ENCODE assay signal across 17 cellular contexts in genomic region chr1:41758904-41759548, GRCh38.
DNase-seq lines count a peak whose midpoint lies in the region; ATAC-seq and TF ChIP-seq lines count a peak whose summit lies in the region.
"Had no signal": no experiment of that assay in that cellular context is flagged by ENCODE, and none has a peak within 500 bp of the region (broad histone marks: within the 10 kb centered on the region; RNA-seq: fewer than 3 reads in every experiment).

No MANE protein-coding gene starts in this region.

- H3K9me3 Mint-ChIP-seq in effector memory CD8-positive, alpha-beta T cell: no peaks in the 10 kb centered on the region
- peaks cover 29% of the 10 kb centered on the region for H3K9me3 Mint-ChIP-seq in GM23338

- no peak overlapping the region for H2AFZ ChIP-seq in mammary epithelial cell (ENCODE audit: low read depth, low read length)
- H2AFZ ChIP-seq in GM23338: no peak overlapping the region

- DNase-seq in Daoy (ENCODE audit: low read depth): peak; percentile 45
- peak; percentile 20 for DNase-seq in MG63
- peak; percentile 77 for DNase-seq in mammary epithelial cell
- peak; percentile 45 for DNase-seq in kidney glomerular epithelial cell (lab: John Stamatoyannopoulos, UW)
- DNase-seq in effector memory CD8-positive, alpha-beta T cell: no peak
- no peak for DNase-seq in NCI-H146 treated with DMSO at 0.1 percent for 48 hours (lab: John Stamatoyannopoulos, UW; ENCODE audit: unreplicated experiment)
- DNase-seq in BE2C: no peak
- DNase-seq in GM23338 (ENCODE audit: low spot score): no peak
- DNase-seq: activated CD4-positive, alpha-beta T cell treated with anti-CD3 and anti-CD28 coated beads, Interleukin-2, amount 50 U/mL, for 1 hour; activated T-cell treated with anti-CD3 and anti-CD28 coated beads, Interleukin-2, amount 50 U/mL, for 48 hours; cortex of kidney; DMS53; kidney; posterior cingulate gyrus; T-helper 17 cell had no signal

- intact Hi-C loops in mammary epithelial cell (cut with micrococcal nuclease): no loop called here

- H3K4me1 ChIP-seq in mammary epithelial cell (ENCODE audit: insufficient read depth, low read length) (peaks cover 7% of the 10 kb centered on the region), BE2C (no peaks in the 10 kb centered on the region), GM23338 (ENCODE audit: insufficient read depth) (no peaks in the 10 kb centered on the region)

- no peaks in the 10 kb centered on the region for H3K27me3 Mint-ChIP-seq in effector memory CD8-positive, alpha-beta T cell
- H3K27me3 Mint-ChIP-seq in GM23338 (ENCODE audit: insufficient read depth, low read depth, poor library complexity): peaks cover 2% of the 10 kb centered on the region
- H3K27me3 Mint-ChIP-seq: T-helper 17 cell had no signal

- 74% methylated on average over 3 of the region's 3 CpGs for WGBS in mammary epithelial cell (ENCODE audit: low coverage, missing lambda C conversion rate)

- ATAC-seq in effector memory CD8-positive, alpha-beta T cell (replicated peaks): no peak
- no peak for ATAC-seq in GM23338
- ATAC-seq: Panc1, T-helper 17 cell had no signal

- H3K36me3 Mint-ChIP-seq in effector memory CD8-positive, alpha-beta T cell (ENCODE audit: insufficient read depth): peaks cover 7% of the 10 kb centered on the region
- H3K36me3 Mint-ChIP-seq in GM23338 (ENCODE audit: low read depth): 0 out of 3 replicates have a peak, but pooled peaks cover 3% of the 10 kb centered on the region

- H3K27me3 ChIP-seq in MG63 (no peaks in the 10 kb centered on the region), mammary epithelial cell (ENCODE audit: insufficient read depth, low read length) (no peaks in the 10 kb centered on the region), BE2C (no peaks in the 10 kb centered on the region), GM23338 (ENCODE audit: insufficient read depth) (no peaks in the 10 kb centered on the region)
- H3K27me3 ChIP-seq: BLaER1 had no signal

- no peak overlapping the region for H3K9ac ChIP-seq in mammary epithelial cell (ENCODE audit: insufficient read depth, low read length)
- H3K9ac ChIP-seq: BLaER1 had no signal

- H3K9me3 ChIP-seq in MG63 (no peaks in the 10 kb centered on the region; the same call in none of the 2 replicates), mammary epithelial cell (replicated peaks; ENCODE audit: insufficient read depth, low read length) (no peaks in the 10 kb centered on the region), BE2C (no peaks in the 10 kb centered on the region)

- CTCF ChIA-PET in mammary epithelial cell (lab: Charles Lee; ENCODE audit: low non-redundant PET): no interaction called here

- in situ Hi-C loops in mammary epithelial cell (cut with MboI; ENCODE audit: low sequenced_read_pairs in 2 of 2): no loop called here

- H3K27ac ChIP-seq in mammary epithelial cell (ENCODE audit: insufficient read depth, low read depth, low read length) (no peak overlapping the region), GM23338 (ENCODE audit: low read depth) (no peak overlapping the region)
- H3K27ac ChIP-seq: BLaER1 had no signal

- no peak overlapping the region for H3K27ac Mint-ChIP-seq in effector memory CD8-positive, alpha-beta T cell
- no peak overlapping the region for H3K27ac Mint-ChIP-seq in GM23338
- H3K27ac Mint-ChIP-seq: T-helper 17 cell had no signal

- H4K20me1 ChIP-seq in mammary epithelial cell (ENCODE audit: insufficient read depth, low read length): no peaks in the 10 kb centered on the region
- no peaks in the 10 kb centered on the region for H4K20me1 ChIP-seq in GM23338 (replicated peaks; ENCODE audit: insufficient read depth)
- H4K20me1 ChIP-seq: BLaER1 had no signal

- H3K79me2 ChIP-seq in mammary epithelial cell (ENCODE audit: insufficient read depth, low read length) (no peaks in the 10 kb centered on the region), GM23338 (replicated peaks; ENCODE audit: insufficient read depth) (no peaks in the 10 kb centered on the region)

- H3K4me3 Mint-ChIP-seq in effector memory CD8-positive, alpha-beta T cell: no peak overlapping the region
- no peak overlapping the region for H3K4me3 Mint-ChIP-seq in GM23338
- H3K4me3 Mint-ChIP-seq: T-helper 17 cell had no signal

- no peak overlapping the region for H3K4me3 ChIP-seq in MG63
- no peak overlapping the region for H3K4me3 ChIP-seq in mammary epithelial cell (replicated peaks in 1 of 3; ENCODE audit: insufficient read depth in 1 of 3, low read depth in 2 of 3, low read length in 3 of 3)
- H3K4me3 ChIP-seq in BE2C (ENCODE audit: low read depth, low read length): no peak overlapping the region
- H3K4me3 ChIP-seq in GM23338: no peak overlapping the region
- H3K4me3 ChIP-seq: BLaER1 had no signal

- BruUV-seq in mammary epithelial cell (replicated peaks; lab: Mats Ljungman, UMichigan): no TSS peak

- TF ChIP-seq CTCF in mammary epithelial cell (conservative IDR thresholded peaks at IDR 0.05 in 1 of 2, IDR thresholded peaks at IDR 0.05 in 1 of 2; ENCODE audit: extremely low read depth in 1 of 2, insufficient read depth in 1 of 2, low read depth in 1 of 2, low read length in 2 of 2) (no peak), BE2C (IDR thresholded peaks at IDR 0.05; ENCODE audit: low read depth, low read length) (no peak), GM23338 (conservative IDR thresholded peaks at IDR 0.05; ENCODE audit: low read depth in 2 of 2) (no peak)

- no peaks in the 10 kb centered on the region for H3F3A ChIP-seq in GM23338 (replicated peaks; ENCODE audit: low read depth)

- H3K9me2 ChIP-seq in GM23338 (ENCODE audit: insufficient read depth): no peaks in the 10 kb centered on the region

- peaks cover 12 to 18% of the 10 kb centered on the region in 2 donors for H3K4me1 Mint-ChIP-seq in effector memory CD8-positive, alpha-beta T cell (ENCODE audit: low read depth in 2 of 2)
- peaks cover 4% of the 10 kb centered on the region; the same call in 2 of the 3 replicates for H3K4me1 Mint-ChIP-seq in GM23338

- H3K36me3 ChIP-seq in MG63 (no peaks in the 10 kb centered on the region), mammary epithelial cell (ENCODE audit: insufficient read depth, low read length) (no peaks in the 10 kb centered on the region), BE2C (no peaks in the 10 kb centered on the region), GM23338 (ENCODE audit: insufficient read depth) (no peaks in the 10 kb centered on the region)
- H3K36me3 ChIP-seq: BLaER1 had no signal

- dilution Hi-C loops in mammary epithelial cell (cut with HindIII; ENCODE audit: low sequenced_read_pairs): loop anchor here (5.0 kb wide), 1 partner anchor 48 kb away; no protein-coding TSS in a partner anchor

- H3K4me2 ChIP-seq in mammary epithelial cell (ENCODE audit: insufficient read depth, low read depth, low read length) (no peak overlapping the region), GM23338 (no peak overlapping the region)
- H3K4me2 ChIP-seq: BLaER1 had no signal

TF ChIP-seq in GM23338, 12 proteins besides CTCF, POLR2A, EP300 and RAD21 (continues in another document):
- TF ChIP-seq EZH2 (IDR thresholded peaks at IDR 0.05; ENCODE audit: low read depth, unreplicated experiment) (no peak), ZNF114 (CRISPR knock-in tag; IDR thresholded peaks at IDR 0.05) (no peak), STAT1 (IDR thresholded peaks at IDR 0.05; ENCODE audit: unreplicated experiment) (no peak), JUNB (IDR thresholded peaks at IDR 0.05; ENCODE audit: unreplicated experiment) (no peak)

Comparison
In these comparisons a context has a peak if more than half of its experiments do, and no peak if none do; other contexts are left out.
1. DNase-seq: peak in Daoy (single experiment), MG63 (single experiment), mammary epithelial cell (single experiment) and kidney glomerular epithelial cell (single experiment); none in effector memory CD8-positive, alpha-beta T cell (0 of 3), NCI-H146 treated with DMSO at 0.1 percent for 48 hours (single experiment), BE2C (single experiment) and GM23338 (single experiment).